10 cellular contexts compared by ENCODE assay signal in the genomic region with DNA sequence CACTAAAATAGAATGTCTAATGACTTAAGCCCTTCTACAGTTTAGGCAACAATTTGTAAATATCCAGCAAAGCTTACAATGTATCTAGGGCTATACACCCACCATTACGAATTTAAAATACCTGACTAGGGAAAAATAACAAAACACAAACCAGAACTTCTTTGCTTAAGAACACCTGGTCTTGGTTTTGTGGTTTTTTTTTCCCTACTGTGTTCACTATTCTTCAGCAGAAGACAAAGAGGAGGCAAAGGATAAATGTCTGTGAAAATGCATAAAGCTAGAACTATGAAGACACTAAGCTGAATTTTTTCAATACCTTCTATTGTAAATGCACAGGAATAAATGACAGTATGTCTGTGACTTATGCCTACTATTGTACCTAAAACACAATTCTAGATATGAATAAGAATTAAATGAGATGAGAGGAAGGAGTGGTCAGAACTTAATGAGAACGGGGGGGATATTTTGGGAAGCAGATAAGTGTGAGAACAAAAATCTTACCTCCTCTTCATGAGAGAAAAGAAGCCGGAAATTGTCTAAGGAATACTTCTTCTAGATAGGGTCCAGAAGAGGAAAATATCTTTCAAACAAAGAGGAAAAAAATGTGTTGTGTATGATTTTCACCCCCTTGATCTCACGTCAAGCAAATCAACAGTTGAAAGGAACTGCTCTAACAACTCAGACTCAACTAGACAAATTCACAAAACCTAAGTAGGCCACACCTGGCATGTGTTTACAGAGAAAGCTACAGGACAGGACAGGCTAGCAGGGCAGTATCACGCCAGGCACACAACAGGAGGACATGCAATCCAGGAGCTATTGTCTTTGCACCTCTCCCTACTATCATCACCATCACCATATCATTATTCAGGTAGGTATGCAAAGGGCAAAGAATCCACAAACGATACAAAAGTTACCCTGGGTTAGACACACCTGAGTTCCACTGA.
A peak's percentile ranks its signal among the peaks of the same experiment; 100 is the strongest.
DNase-seq lines count a peak whose midpoint lies in the region; TF ChIP-seq lines count a peak whose summit lies in the region.
"Had no signal": no experiment of that assay in that cellular context is flagged by ENCODE, and none has a peak within 500 bp of the region (broad histone marks: within the 10 kb centered on the region; RNA-seq: fewer than 3 reads in every experiment).

No MANE protein-coding gene starts in this region.

- H3K27me3 ChIP-seq in OCI-LY3 (ENCODE audit: low read depth, low read length), result no peaks in the 10 kb centered on the region

- no peaks in the 10 kb centered on the region for H3K9me3 ChIP-seq in OCI-LY3 (ENCODE audit: insufficient read depth, low read length)

- no peak overlapping the region for H3K27ac ChIP-seq in OCI-LY3 (ENCODE audit: low read length)

- no peak overlapping the region for H3K4me3 ChIP-seq in OCI-LY3 (ENCODE audit: low read length)
- H3K4me3 ChIP-seq in epithelial cell of esophagus (ENCODE audit: low read length), result no peak overlapping the region

- no peak overlapping the region for H3K9ac ChIP-seq in OCI-LY3 (ENCODE audit: low read length)

- no peak for TF ChIP-seq CTCF in OCI-LY3 (IDR thresholded peaks at IDR 0.05; ENCODE audit: low read depth, low read length)
- TF ChIP-seq CTCF in epithelial cell of esophagus (IDR thresholded peaks at IDR 0.05; ENCODE audit: insufficient read depth, low read depth, low read length, missing control alignments), result no peak
- no peak for TF ChIP-seq CTCF in type B pancreatic cell (conservative IDR thresholded peaks at IDR 0.05)

- peaks cover 7% of the 10 kb centered on the region for H3K36me3 Mint-ChIP-seq in activated naive CD4-positive, alpha-beta T cell treated with anti-CD3 and anti-CD28 coated beads, Interleukin-2, amount 50 U/mL, for 24 hours
- peaks cover 11% of the 10 kb centered on the region for H3K36me3 Mint-ChIP-seq in type B pancreatic cell

- H3K4me1 ChIP-seq in OCI-LY3 (ENCODE audit: low read length), result peaks cover 62% of the 10 kb centered on the region

- H3K27ac Mint-ChIP-seq in activated naive CD4-positive, alpha-beta T cell treated with anti-CD3 and anti-CD28 coated beads, Interleukin-2, amount 50 U/mL, for 24 hours, result peak overlapping the region; percentile 90
- peak overlapping the region; percentile 67 for H3K27ac Mint-ChIP-seq in type B pancreatic cell

- peaks cover 79% of the 10 kb centered on the region for H3K4me1 Mint-ChIP-seq in activated naive CD4-positive, alpha-beta T cell treated with anti-CD3 and anti-CD28 coated beads, Interleukin-2, amount 50 U/mL, for 24 hours
- H3K4me1 Mint-ChIP-seq in type B pancreatic cell (ENCODE audit: unreplicated experiment), result peaks cover 44% of the 10 kb centered on the region

- peak overlapping the region; percentile 25; the same call in 1 of the 2 replicates for H3K4me2 ChIP-seq in OCI-LY3 (ENCODE audit: low read length)

- peaks cover 96% of the 10 kb centered on the region for H4K20me1 ChIP-seq in OCI-LY3 (ENCODE audit: insufficient read depth, low read length)

- peaks cover 99% of the 10 kb centered on the region for H3K79me2 ChIP-seq in OCI-LY3 (ENCODE audit: low read length)

- no peaks in the 10 kb centered on the region for H3K9me3 Mint-ChIP-seq in activated naive CD4-positive, alpha-beta T cell treated with anti-CD3 and anti-CD28 coated beads, Interleukin-2, amount 50 U/mL, for 24 hours
- H3K9me3 Mint-ChIP-seq in type B pancreatic cell, result peaks cover 5% of the 10 kb centered on the region

- peak overlapping the region; percentile 53 for H3K4me3 Mint-ChIP-seq in activated naive CD4-positive, alpha-beta T cell treated with anti-CD3 and anti-CD28 coated beads, Interleukin-2, amount 50 U/mL, for 24 hours
- H3K4me3 Mint-ChIP-seq in type B pancreatic cell, result peak overlapping the region; percentile 13

- DNase-seq in activated naive CD4-positive, alpha-beta T cell treated with anti-CD3 and anti-CD28 coated beads, Interleukin-2, amount 50 U/mL, for 16 hours, result no peak
- DNase-seq in epithelial cell of esophagus (ENCODE audit: low read depth) (peak; percentile 60), type B pancreatic cell (ENCODE audit: extremely low spot score, unreplicated experiment) (no peak)
- no peak for DNase-seq in stimulated activated CD4-positive, alpha-beta T cell treated with anti-CD3 and anti-CD28 coated beads, Interleukin-4, amount 100 ng/mL, for 4 hours
- no peak for DNase-seq in stimulated activated CD4-positive, alpha-beta T cell treated with anti-CD3 and anti-CD28 coated beads, Interleukin-2, amount 100 ng/mL, for 48 hours
- no peak for DNase-seq in stimulated activated CD4-positive, alpha-beta T cell treated with anti-CD3 and anti-CD28 coated beads, Interleukin-15, amount 100 ng/mL, for 24 hours
- DNase-seq: activated CD4-positive, CD25-positive, alpha-beta regulatory T cell treated with anti-CD3 and anti-CD28 coated beads, Interleukin-2, amount 50 U/mL, for 72 hours; NCI-H1092 had no signal

- H2AFZ ChIP-seq in OCI-LY3 (ENCODE audit: low read depth, low read length), result no peak overlapping the region

- no peaks in the 10 kb centered on the region for H3K27me3 Mint-ChIP-seq in activated naive CD4-positive, alpha-beta T cell treated with anti-CD3 and anti-CD28 coated beads, Interleukin-2, amount 50 U/mL, for 24 hours
- no peaks in the 10 kb centered on the region for H3K27me3 Mint-ChIP-seq in type B pancreatic cell

- peaks cover 7% of the 10 kb centered on the region for H3K36me3 ChIP-seq in OCI-LY3 (replicated peaks; ENCODE audit: low read depth, low read length)
